In the genomic region with DNA sequence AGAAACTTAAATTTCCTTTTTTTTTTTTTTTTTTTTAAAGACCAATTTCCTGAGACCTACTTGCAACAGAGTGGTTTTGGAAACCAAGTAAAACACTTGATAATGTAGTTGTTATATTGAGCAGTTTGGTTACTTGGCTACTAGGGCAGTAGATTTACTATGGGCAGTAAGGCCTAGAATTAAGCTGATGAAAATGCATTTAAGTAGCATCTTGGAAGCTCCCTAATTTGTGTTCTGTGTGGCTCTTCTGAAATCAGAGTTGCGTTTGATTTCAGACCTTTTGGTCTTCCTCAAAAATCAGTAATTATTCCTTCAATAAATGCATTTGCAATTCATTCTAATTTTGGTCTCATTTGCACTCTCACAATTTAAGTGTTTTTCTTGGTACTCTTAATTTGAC, we compare ENCODE assay signal across 8 cellular contexts.
DNase-seq lines count a peak whose midpoint lies in the region; ATAC-seq and TF ChIP-seq lines count a peak whose summit lies in the region.

No MANE protein-coding gene starts in this region.

- peaks cover 5 to 9% of the 10 kb centered on the region in 2 donors for H3K9me3 Mint-ChIP-seq in stimulated activated naive CD8-positive, alpha-beta T cell treated with anti-CD3 and anti-CD28 coated beads, Interleukin-15, amount 100 ng/mL, for 72 hours

- ATAC-seq in stimulated activated naive CD8-positive, alpha-beta T cell treated with anti-CD3 and anti-CD28 coated beads, Interleukin-15, amount 100 ng/mL, for 72 hours = no peak
- ATAC-seq in HG03460 (IDR thresholded peaks at IDR 0.05; ENCODE audit: unreplicated experiment) = no peak

- H3K27me3 Mint-ChIP-seq in stimulated activated naive CD8-positive, alpha-beta T cell treated with anti-CD3 and anti-CD28 coated beads, Interleukin-15, amount 100 ng/mL, for 72 hours = no peaks in the 10 kb centered on the region

- H3K4me3 Mint-ChIP-seq in stimulated activated naive CD8-positive, alpha-beta T cell treated with anti-CD3 and anti-CD28 coated beads, Interleukin-15, amount 100 ng/mL, for 72 hours = peak overlapping the region; percentile 83 to 85

- H3K9ac ChIP-seq in iPS-15b (ENCODE audit: low read depth, low read length) = peak overlapping the region; percentile 77

- no peak for TF ChIP-seq CTCF in WERI-Rb-1 (IDR thresholded peaks at IDR 0.05; ENCODE audit: low read depth, low read length)

- peaks cover 18% of the 10 kb centered on the region for H3K36me3 ChIP-seq in WERI-Rb-1
- H3K36me3 ChIP-seq in iPS-15b (ENCODE audit: control insufficient read depth, insufficient read depth, low read length) = no peaks in the 10 kb centered on the region

- H3K27me3 ChIP-seq in WERI-Rb-1 (ENCODE audit: insufficient read depth, low read depth, severe bottlenecking) (no peaks in the 10 kb centered on the region), iPS-15b (ENCODE audit: control insufficient read depth, insufficient read depth, low read length) (peaks cover 9% of the 10 kb centered on the region)

- H3K9me3 ChIP-seq in WERI-Rb-1 (ENCODE audit: severe bottlenecking) = peaks cover 9% of the 10 kb centered on the region
- H3K9me3 ChIP-seq in iPS-15b (ENCODE audit: control insufficient read depth, insufficient read depth, low read length) = peaks cover 4% of the 10 kb centered on the region

- H3K4me3 ChIP-seq in WERI-Rb-1 (ENCODE audit: low read depth, low read length) (peak overlapping the region; percentile 69), iPS-15b (ENCODE audit: low read depth, low read length) (peak overlapping the region; percentile 96)

- H3K27ac Mint-ChIP-seq in stimulated activated naive CD8-positive, alpha-beta T cell treated with anti-CD3 and anti-CD28 coated beads, Interleukin-15, amount 100 ng/mL, for 72 hours = peak overlapping the region; percentile 48 to 72

- DNase-seq in NCI-H1092 treated with DMSO at 0.1 percent for 48 hours (lab: John Stamatoyannopoulos, UW) (peak; percentile 46), NCI-H1092 (lab: John Stamatoyannopoulos, UW) (no peak), WERI-Rb-1 (no peak), GM19238 (ENCODE audit: insufficient read length, low spot score) (no peak), Kasumi-1 (lab: John Stamatoyannopoulos, UW) (no peak)
- DNase-seq in stimulated activated naive CD8-positive, alpha-beta T cell treated with anti-CD3 and anti-CD28 coated beads, Interleukin-15, amount 100 ng/mL, for 72 hours = no peak

- H3K27ac ChIP-seq in WERI-Rb-1 = peak overlapping the region; percentile 68

- H3K4me1 Mint-ChIP-seq in stimulated activated naive CD8-positive, alpha-beta T cell treated with anti-CD3 and anti-CD28 coated beads, Interleukin-15, amount 100 ng/mL, for 72 hours = peaks cover 25% of the 10 kb centered on the region

- H3K4me1 ChIP-seq in iPS-15b (ENCODE audit: control insufficient read depth, insufficient read depth, low read length) = no peaks in the 10 kb centered on the region
